Comparison of ENCODE assay signal across 9 cellular contexts in genomic region chr6:3247255-3248146, GRCh38. TPM values are rescaled to one million over a fixed set of nuclear protein-coding genes. Genes with fewer than 3 reads are reported as not detected.
A peak's percentile ranks its signal among the peaks of the same experiment; 100 is the strongest.
DNase-seq lines count a peak whose midpoint lies in the region; ATAC-seq, FAIRE-seq and TF ChIP-seq lines count a peak whose summit lies in the region.
"Had no signal": no experiment of that assay in that cellular context is flagged by ENCODE, and none has a peak within 500 bp of the region (broad histone marks: within the 10 kb centered on the region; RNA-seq: fewer than 3 reads in every experiment).

No MANE protein-coding gene starts in this region.

- peak overlapping the region; percentile 20; the same call in 1 of the 2 replicates for H3K27ac ChIP-seq in HEK293 (ENCODE audit: extremely low read depth, low read depth, low read length)
- H3K27ac ChIP-seq in right cardiac atrium (ENCODE audit: low read length), result no peak overlapping the region
- H3K27ac ChIP-seq: HL-60 had no signal

- ATAC-seq in right cardiac atrium (peak; percentile 65 to 72), GM18520 (IDR thresholded peaks at IDR 0.05; ENCODE audit: unreplicated experiment) (no peak), GM18870 (IDR thresholded peaks at IDR 0.05; ENCODE audit: unreplicated experiment) (no peak)

- no peak for FAIRE-seq in GM19239 (lab: Jason Lieb, UNC)

- CTCF ChIA-PET in HEK293 (lab: Yijun Ruan, JAX), result interaction anchor here (0.6 to 7.1 kb wide), 15 partner anchors 9 to 1138 kb away, joined by 3 to 72 read pairs (median 3); partner anchors contain the start of genes BPHL and TUBB2A

- H3K4me1 ChIP-seq in HEK293 (ENCODE audit: control insufficient read depth, insufficient read depth, low read length), result peaks cover 6% of the 10 kb centered on the region; the same call in 1 of the 2 replicates
- peaks cover 3% of the 10 kb centered on the region for H3K4me1 ChIP-seq in right cardiac atrium (ENCODE audit: control insufficient read depth, insufficient read depth, low read length)

- POLR2A ChIA-PET in HEK293 (lab: Yijun Ruan, JAX), result interaction anchor here (0.7 to 3.6 kb wide), 11 partner anchors 10 to 524 kb away, joined by 3 to 23 read pairs (median 6); partner anchors contain the start of genes PSMG4 and TUBB2A

- H3K36me3 ChIP-seq in HEK293 (ENCODE audit: control insufficient read depth in 2 of 2, insufficient read depth in 1 of 2, low read length in 2 of 2), result no peaks in the 10 kb centered on the region

- no peaks in the 10 kb centered on the region for H3K27me3 ChIP-seq in right cardiac atrium (ENCODE audit: control insufficient read depth, insufficient read depth)

- H3K9me3 ChIP-seq in HEK293 (ENCODE audit: control insufficient read depth, insufficient read depth, low read depth, low read length), result no peaks in the 10 kb centered on the region
- no peaks in the 10 kb centered on the region for H3K9me3 ChIP-seq in right cardiac atrium (ENCODE audit: control insufficient read depth, low read length)

- TF ChIP-seq CTCF in HEK293 (tag by site-specific recombination; IDR thresholded peaks at IDR 0.05) (no peak), retinal pigment epithelial cell (conservative IDR thresholded peaks at IDR 0.05; ENCODE audit: low read depth, low read length) (peak; percentile 5)

- intact Hi-C loops in right cardiac atrium (cut with DNase I), result loop anchor here in 1 of 4 donors (5.0 kb wide), 1 partner anchor 105 kb away; no protein-coding TSS in a partner anchor

- H3K4me3 ChIP-seq in HEK293 (ENCODE audit: low read depth, low read length), result peak overlapping the region; percentile 19
- peak overlapping the region; percentile 1 for H3K4me3 ChIP-seq in right cardiac atrium (ENCODE audit: low read length)
- H3K4me3 ChIP-seq in retinal pigment epithelial cell (ENCODE audit: low read length), result peak overlapping the region; percentile 51

- DNase-seq in amygdala (lab: John Stamatoyannopoulos, UW) (peak; percentile 34 to 98 (median 89)), right cardiac atrium (peak; percentile 63 to 80 (median 78)), retinal pigment epithelial cell (ENCODE audit: low read depth) (peak; percentile 92), GM19239 (ENCODE audit: insufficient read length, low spot score) (no peak)
- no peak for DNase-seq in activated naive CD4-positive, alpha-beta T cell treated with anti-CD3 and anti-CD28 coated beads, Interleukin-2, amount 50 U/mL, for 16 hours

- 38% methylated on average over 36 of the region's 36 CpGs for WGBS in right cardiac atrium

TF ChIP-seq in HEK293, 187 proteins besides CTCF, POLR2A, EP300 and RAD21:
- TF ChIP-seq ZNF555 (tag by site-specific recombination; conservative IDR thresholded peaks at IDR 0.05), result no peak
- TF ChIP-seq ZFHX2 (tag by site-specific recombination; conservative IDR thresholded peaks at IDR 0.05), result peak; percentile 42
- TF ChIP-seq EGR2 (tag by site-specific recombination; IDR thresholded peaks at IDR 0.05; ENCODE audit: low read depth), result peak; percentile 38; the same call in 1 of the 2 replicates
- peak; percentile 61; the same call in 1 of the 2 replicates for TF ChIP-seq ZBTB20 (tag by site-specific recombination; IDR thresholded peaks at IDR 0.05)
- TF ChIP-seq ZNF335 (tag by site-specific recombination; conservative IDR thresholded peaks at IDR 0.05), result peak; percentile 53; the same call in 1 of the 2 replicates

RNA-seq across cellular contexts. Expression of gene PSMG4, which starts 11.2 kb away (rescaled TPM):
- 10 to 100 TPM in 2 of 4 donors, 1 to 10 TPM in 2; 7.9 to 10.7 (median 9.9) TPM for total RNA-seq in right cardiac atrium
- polyA plus RNA-seq in right cardiac atrium, result 16.7 TPM

RNA-seq across cellular contexts. Expression of gene TUBB2B, which starts 20.0 kb away (rescaled TPM):
- 1 to 10 TPM; 1.4 to 3.2 (median 1.8) TPM for total RNA-seq in right cardiac atrium
- 4.7 TPM for polyA plus RNA-seq in right cardiac atrium

Comparison
In these comparisons a context has a peak if more than half of its experiments do, and no peak if none do; other contexts are left out.
1. H3K4me3 ChIP-seq: peak in every context shown above with its lines; median percentile 51 in retinal pigment epithelial cell; 19 in HEK293; 1 in right cardiac atrium.
2. DNase-seq: peak in amygdala (56 of 56), right cardiac atrium (3 of 3) and retinal pigment epithelial cell (single experiment); none in activated naive CD4-positive, alpha-beta T cell treated with anti-CD3 and anti-CD28 coated beads, Interleukin-2, amount 50 U/mL, for 16 hours (single experiment) and GM19239 (single experiment).
3. ATAC-seq: peak in right cardiac atrium (2 of 2); none in GM18520 (single experiment) and GM18870 (single experiment).